Comparison of ENCODE assay signal across 10 cellular contexts in the genomic region with DNA sequence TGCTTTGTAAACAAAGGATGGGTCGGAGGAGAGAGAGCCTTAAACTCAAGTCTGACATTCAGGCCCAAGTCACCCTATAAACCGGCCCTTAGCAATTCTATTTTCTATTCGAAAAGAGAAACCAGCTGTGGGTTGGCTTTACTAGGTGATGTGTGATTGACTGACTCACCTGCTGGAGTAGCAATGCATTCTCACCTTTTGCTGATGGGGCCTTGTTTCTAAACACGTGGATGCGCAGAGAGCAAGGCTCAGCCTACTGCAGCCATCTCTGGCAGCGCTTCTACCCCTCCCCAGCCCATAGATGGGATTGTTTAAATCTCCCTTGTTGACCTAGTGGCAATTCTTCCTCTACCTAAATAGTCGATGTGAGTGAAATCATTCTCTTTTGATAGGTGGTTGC.
DNase-seq lines count a peak whose midpoint lies in the region; ATAC-seq and TF ChIP-seq lines count a peak whose summit lies in the region.
"Had no signal": no experiment of that assay in that cellular context is flagged by ENCODE, and none has a peak within 500 bp of the region (broad histone marks: within the 10 kb centered on the region; RNA-seq: fewer than 3 reads in every experiment).

No MANE protein-coding gene starts in this region.

- no peaks in the 10 kb centered on the region for H3K27me3 ChIP-seq in AG04450 (ENCODE audit: control insufficient read depth, insufficient read depth, low read length)
- H3K27me3 ChIP-seq in esophagus muscularis mucosa = peaks cover 0 to 26% (median 4%) of the 10 kb centered on the region in 4 donors
- H3K27me3 ChIP-seq in muscle layer of duodenum (ENCODE audit: low read depth, low read length) = peaks cover 19% of the 10 kb centered on the region

- intact Hi-C loops in esophagus muscularis mucosa (cut with DNase I) = loop anchor here (10.0 kb wide), 1 partner anchor 751 kb away; no protein-coding TSS in a partner anchor

- 45% methylated on average over 7 of the region's 7 CpGs for WGBS in esophagus muscularis mucosa

- H3K27ac ChIP-seq in AG04450 (ENCODE audit: low read depth, low read length) (peak overlapping the region; percentile 62), esophagus muscularis mucosa (replicated peaks in 1 of 4) (peak overlapping the region; percentile 95 to 98 (median 97)), muscle layer of duodenum (ENCODE audit: low read length) (peak overlapping the region; percentile 75)

- H3K9me3 Mint-ChIP-seq in activated CD4-positive, alpha-beta memory T cell treated with anti-CD3 and anti-CD28 coated beads, Interleukin-2, amount 10 ng/mL, durations not matched to agents 7 days and 5 days = no peaks in the 10 kb centered on the region

- TF ChIP-seq EP300 in esophagus muscularis mucosa (IDR thresholded peaks at IDR 0.05) = no peak

- peaks cover 39% of the 10 kb centered on the region for H3K27me3 Mint-ChIP-seq in activated CD4-positive, alpha-beta memory T cell treated with anti-CD3 and anti-CD28 coated beads, Interleukin-2, amount 10 ng/mL, durations not matched to agents 7 days and 5 days

- no peak for ATAC-seq in HG03196 (IDR thresholded peaks at IDR 0.05; ENCODE audit: unreplicated experiment)

- H3K27ac Mint-ChIP-seq in activated CD4-positive, alpha-beta memory T cell treated with anti-CD3 and anti-CD28 coated beads, Interleukin-2, amount 10 ng/mL, durations not matched to agents 7 days and 5 days = no peak overlapping the region

- H3K4me3 ChIP-seq in AG04450 (ENCODE audit: low read depth, low read length) (peak overlapping the region; percentile 20; the same call in 1 of the 2 replicates), esophagus muscularis mucosa (peak overlapping the region in 2 of 4 donors; percentile 65 to 71), muscle layer of duodenum (ENCODE audit: low read depth in 1 of 2, low read length in 2 of 2) (no peak overlapping the region)

- H3K36me3 Mint-ChIP-seq in activated CD4-positive, alpha-beta memory T cell treated with anti-CD3 and anti-CD28 coated beads, Interleukin-2, amount 10 ng/mL, durations not matched to agents 7 days and 5 days (ENCODE audit: low read depth) = no peaks in the 10 kb centered on the region

- TF ChIP-seq CTCF in AG04450 (IDR thresholded peaks at IDR 0.05; ENCODE audit: low read depth, low read length) (no peak), esophagus muscularis mucosa (IDR thresholded peaks at IDR 0.05) (no peak)

- TF ChIP-seq POLR2A in esophagus muscularis mucosa (IDR thresholded peaks at IDR 0.05; ENCODE audit: low read depth) = no peak

- H3K36me3 ChIP-seq in esophagus muscularis mucosa (peaks cover 4 to 33% (median 19%) of the 10 kb centered on the region in 4 donors), muscle layer of duodenum (ENCODE audit: control insufficient read depth in 1 of 2, insufficient read depth in 2 of 2, low read length in 2 of 2) (peaks cover 9 to 11% of the 10 kb centered on the region in 2 donors)

- CTCF ChIA-PET in AG04450 (lab: Charles Lee) = interaction anchor here (1.9 kb wide), 1 partner anchor 128 kb away, joined by 8 read pairs; no protein-coding TSS in a partner anchor
- CTCF ChIA-PET in activated CD4-positive, alpha-beta memory T cell treated with anti-CD3 and anti-CD28 coated beads, Interleukin-2, amount 10 ng/mL, durations not matched to agents 7 days and 5 days (lab: Charles Lee) = no interaction called here

- POLR2A ChIA-PET in AG04450 (lab: Yijun Ruan, JAX) = interaction anchor here (0.6 kb wide), 1 partner anchor 1229 kb away, joined by 8 read pairs; no protein-coding TSS in a partner anchor
- POLR2A ChIA-PET in activated CD4-positive, alpha-beta memory T cell treated with anti-CD3 and anti-CD28 coated beads, Interleukin-2, amount 10 ng/mL, durations not matched to agents 7 days and 5 days (lab: Charles Lee) = no interaction called here

- no peak overlapping the region for H3K4me3 Mint-ChIP-seq in activated CD4-positive, alpha-beta memory T cell treated with anti-CD3 and anti-CD28 coated beads, Interleukin-2, amount 10 ng/mL, durations not matched to agents 7 days and 5 days

- H3K4me1 Mint-ChIP-seq in activated CD4-positive, alpha-beta memory T cell treated with anti-CD3 and anti-CD28 coated beads, Interleukin-2, amount 10 ng/mL, durations not matched to agents 7 days and 5 days = peaks cover 4% of the 10 kb centered on the region

- H3K4me1 ChIP-seq in esophagus muscularis mucosa (peaks cover 22 to 98% (median 78%) of the 10 kb centered on the region in 4 donors), muscle layer of duodenum (ENCODE audit: control insufficient read depth in 1 of 2, insufficient read depth in 2 of 2, low read length in 2 of 2) (peaks cover 7 to 39% of the 10 kb centered on the region in 2 donors)

- DNase-seq in AG04450 (ENCODE audit: low read depth, low spot score) (no peak), NCI-H146 treated with DMSO at 0.1 percent for 48 hours (lab: John Stamatoyannopoulos, UW; ENCODE audit: unreplicated experiment) (peak; percentile 53), esophagus muscularis mucosa (ENCODE audit: extremely low spot score) (no peak), COLO829 (ENCODE audit: low spot score) (no peak), NCI-H526 treated with DMSO at 0.1 percent for 48 hours (lab: John Stamatoyannopoulos, UW) (no peak)
- no peak for DNase-seq in activated CD4-positive, alpha-beta memory T cell treated with anti-CD3 and anti-CD28 coated beads, Interleukin-2, amount 10 ng/mL, durations not matched to agents 7 days and 5 days
- DNase-seq: amygdala had no signal

- H3K9me3 ChIP-seq in AG04450 (ENCODE audit: control insufficient read depth, insufficient read depth, low read length) = no peaks in the 10 kb centered on the region
- H3K9me3 ChIP-seq in esophagus muscularis mucosa = no peaks in the 10 kb centered on the region
- no peaks in the 10 kb centered on the region for H3K9me3 ChIP-seq in muscle layer of duodenum (ENCODE audit: control insufficient read depth in 1 of 2, low read length in 2 of 2)
- H3K9me3 ChIP-seq: thoracic aorta had no signal
